ENCODE assay signal across 10 cellular contexts in the genomic region with DNA sequence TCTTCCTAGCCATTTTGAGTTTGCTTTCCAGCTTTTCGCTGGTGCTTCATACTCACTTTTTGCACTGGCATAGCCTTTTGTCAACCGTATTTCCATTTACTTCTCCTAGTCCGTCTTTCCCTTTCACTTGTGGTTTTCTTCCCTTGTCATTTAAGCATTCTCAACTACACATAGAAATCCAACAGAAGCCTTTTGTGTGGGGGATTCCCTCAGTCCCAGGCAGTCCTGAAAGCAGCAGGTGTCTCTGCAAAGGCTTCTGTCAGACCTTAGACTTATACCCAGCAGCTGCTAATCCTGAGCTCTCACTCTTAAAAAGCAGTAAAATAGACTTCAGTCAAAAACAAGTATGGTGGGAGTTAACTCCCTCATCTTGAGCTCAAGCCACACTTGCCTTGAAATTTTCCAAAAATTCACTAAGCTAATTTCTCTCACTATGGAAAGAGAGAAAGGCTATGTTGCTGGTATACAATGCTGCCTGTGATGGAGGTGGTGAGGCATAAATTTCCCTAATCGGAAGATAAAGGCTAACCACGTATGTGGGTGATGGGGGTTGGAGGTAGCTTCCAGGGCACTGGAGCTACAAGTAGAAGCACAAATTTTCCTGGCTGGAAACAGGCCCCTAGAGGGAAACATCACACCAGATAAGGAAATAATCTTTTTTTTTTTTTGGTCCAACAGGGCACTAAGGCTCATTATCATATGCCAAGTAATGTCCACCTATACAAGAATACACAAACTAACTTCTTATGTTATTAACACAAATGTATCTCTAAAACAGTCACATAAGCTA. TPM values are rescaled to one million over a fixed set of nuclear protein-coding genes. Genes with fewer than 3 reads are reported as not detected.
A peak's percentile ranks its signal among the peaks of the same experiment; 100 is the strongest.
DNase-seq lines count a peak whose midpoint lies in the region; ATAC-seq and TF ChIP-seq lines count a peak whose summit lies in the region.
"Had no signal": no experiment of that assay in that cellular context is flagged by ENCODE, and none has a peak within 500 bp of the region (broad histone marks: within the 10 kb centered on the region; RNA-seq: fewer than 3 reads in every experiment).

No MANE protein-coding gene starts in this region.

- H4K20me1 ChIP-seq in Karpas-422 (ENCODE audit: insufficient read depth, low read depth, low read length) = no peaks in the 10 kb centered on the region

- H3K9ac ChIP-seq in Karpas-422 (ENCODE audit: low read length) = no peak overlapping the region

- no peak overlapping the region for H2AFZ ChIP-seq in Karpas-422 (ENCODE audit: low read length)

- no peaks in the 10 kb centered on the region for H3K9me2 ChIP-seq in Karpas-422 (replicated peaks; ENCODE audit: insufficient read depth, low read length)

- H3K4me3 ChIP-seq in BE2C (ENCODE audit: low read depth, low read length) (no peak overlapping the region), Karpas-422 (ENCODE audit: low read length) (no peak overlapping the region)

- H3K27me3 ChIP-seq in BE2C (no peaks in the 10 kb centered on the region), Karpas-422 (ENCODE audit: low read length) (no peaks in the 10 kb centered on the region)

- ATAC-seq in HG02885 (IDR thresholded peaks at IDR 0.05; ENCODE audit: poor library complexity, unreplicated experiment) = peak; percentile 82

- H3K9me3 ChIP-seq in BE2C = no peaks in the 10 kb centered on the region
- no peaks in the 10 kb centered on the region for H3K9me3 ChIP-seq in Karpas-422 (ENCODE audit: low read length)

- no peak overlapping the region for H3K4me2 ChIP-seq in Karpas-422 (ENCODE audit: low read depth, low read length, poor library complexity, severe bottlenecking)

- peak; percentile 13 for DNase-seq in BE2C
- DNase-seq in GM19240 (ENCODE audit: insufficient read length, low spot score) = peak; percentile 36
- peak; percentile 7 for DNase-seq in UCSD-AML1 (lab: John Stamatoyannopoulos, UW; ENCODE audit: unreplicated experiment)
- no peak for DNase-seq in HuH-7.5 (ENCODE audit: low spot score)
- no peak for DNase-seq in activated effector memory CD4-positive, alpha-beta T cell treated with anti-CD3 and anti-CD28 coated beads, Interleukin-2, amount 50 U/mL, for 16 hours
- no peak for DNase-seq in Karpas-422
- no peak for DNase-seq in activated CD8-positive, alpha-beta memory T cell treated with anti-CD3 and anti-CD28 coated beads, Interleukin-2, amount 50 U/mL, for 4 hours
- DNase-seq: RPMI8226 had no signal

- TF ChIP-seq CTCF in BE2C (IDR thresholded peaks at IDR 0.05; ENCODE audit: low read depth, low read length) = no peak

- H3K36me3 ChIP-seq in BE2C = no peaks in the 10 kb centered on the region
- no peaks in the 10 kb centered on the region for H3K36me3 ChIP-seq in Karpas-422 (ENCODE audit: insufficient read depth, low read length)

- H3K4me1 ChIP-seq in BE2C (no peaks in the 10 kb centered on the region), Karpas-422 (ENCODE audit: low read length) (no peaks in the 10 kb centered on the region)

- no peaks in the 10 kb centered on the region for H3K79me2 ChIP-seq in Karpas-422 (ENCODE audit: low read length)

- no peak overlapping the region for H3K27ac ChIP-seq in Karpas-422 (ENCODE audit: low read length)
- H3K27ac ChIP-seq: epithelial cell of prostate had no signal

RNA-seq across cellular contexts. Expression of a gene that starts 34.8 kb away (rescaled TPM):
- polyA plus RNA-seq in BE2C (2012; ENCODE audit: insufficient read depth, insufficient read length, low read depth) = not detected
- not detected in 2 replicates for total RNA-seq in Karpas-422 (2014; rRNA removed; shearing (Covaris generic); ENCODE audit: low replicate concordance)

RNA-seq across cellular contexts. Expression of a gene that starts 40.3 kb away (rescaled TPM):
- 0.49 TPM for polyA plus RNA-seq in BE2C (2012; ENCODE audit: insufficient read depth, insufficient read length, low read depth)
- 0.25 and 0.45 TPM in 2 replicates for total RNA-seq in Karpas-422 (2014; rRNA removed; shearing (Covaris generic); ENCODE audit: low replicate concordance)

Comparison
In these comparisons a context has a peak if more than half of its experiments do, and no peak if none do; other contexts are left out.
1. DNase-seq: peak in BE2C (single experiment), GM19240 (single experiment) and UCSD-AML1 (single experiment); none in HuH-7.5 (single experiment), activated effector memory CD4-positive, alpha-beta T cell treated with anti-CD3 and anti-CD28 coated beads, Interleukin-2, amount 50 U/mL, for 16 hours (single experiment), Karpas-422 (single experiment) and activated CD8-positive, alpha-beta memory T cell treated with anti-CD3 and anti-CD28 coated beads, Interleukin-2, amount 50 U/mL, for 4 hours (single experiment).